ENCODE assay signal across 19 cellular contexts in the genomic region with DNA sequence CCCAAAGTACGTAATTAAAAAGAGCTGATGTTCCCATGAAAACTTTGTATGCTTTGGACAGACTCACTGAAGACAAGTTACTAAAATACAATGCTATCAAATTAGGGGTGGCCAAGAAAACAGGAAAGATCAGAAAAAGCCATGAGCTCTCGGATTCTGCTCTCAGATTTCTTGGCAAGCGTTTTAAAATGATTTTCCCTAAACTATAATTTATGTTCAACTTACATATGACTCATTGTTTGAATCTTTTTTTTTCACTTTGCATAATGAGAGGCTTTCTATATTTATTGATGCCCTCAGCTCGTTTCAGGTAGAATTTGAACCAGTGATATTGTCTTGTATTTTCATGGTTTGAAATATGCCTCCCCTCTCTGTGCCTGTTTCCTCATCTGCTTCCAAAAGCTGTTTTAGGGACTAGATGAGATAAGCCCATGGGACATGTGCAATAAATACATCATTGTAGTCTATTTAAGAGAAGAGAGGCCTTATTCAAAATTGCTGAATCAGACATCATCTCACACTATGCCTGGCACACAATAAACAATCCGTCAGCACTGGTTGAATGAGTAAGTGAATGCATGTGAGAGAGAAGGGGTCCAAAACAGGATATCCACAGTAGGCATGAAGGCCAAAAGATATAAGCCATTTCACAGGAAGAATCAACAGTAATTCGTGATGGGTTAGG.
"Had no signal": no experiment of that assay in that cellular context is flagged by ENCODE, and none has a peak within 500 bp of the region (broad histone marks: within the 10 kb centered on the region; RNA-seq: fewer than 3 reads in every experiment).

No MANE protein-coding gene starts in this region.

- ATAC-seq: body of pancreas; heart right ventricle; left lung; pancreas; stimulated activated effector memory CD8-positive, alpha-beta T cell treated with anti-CD3 and anti-CD28 coated beads, Interleukin-12 subunit alpha, Interleukin-12 subunit beta, amount 100 ng/mL, for 72 hours had no signal

- FAIRE-seq: frontal cortex, pancreas had no signal

- H3K4me1 ChIP-seq: pancreas had no signal

- H3K27me3 Mint-ChIP-seq: activated naive CD4-positive, alpha-beta T cell treated with anti-CD3 and anti-CD28 coated beads, Interleukin-2, amount 50 U/mL, for 24 hours; central memory CD8-positive, alpha-beta T cell; memory B cell had no signal

- H3K36me3 Mint-ChIP-seq: activated naive CD4-positive, alpha-beta T cell treated with anti-CD3 and anti-CD28 coated beads, Interleukin-2, amount 50 U/mL, for 24 hours; stimulated activated effector memory CD8-positive, alpha-beta T cell treated with anti-CD3 and anti-CD28 coated beads, Interleukin-12 subunit alpha, Interleukin-12 subunit beta, amount 100 ng/mL, for 72 hours had no signal

- H3K9me3 ChIP-seq: body of pancreas, heart right ventricle, left lung, pancreas, tibial nerve, vagina had no signal

- H3K4me3 Mint-ChIP-seq: activated naive CD4-positive, alpha-beta T cell treated with anti-CD3 and anti-CD28 coated beads, Interleukin-2, amount 50 U/mL, for 24 hours; central memory CD8-positive, alpha-beta T cell; endodermal cell; memory B cell; nephron progenitor cell; stimulated activated effector memory CD8-positive, alpha-beta T cell treated with anti-CD3 and anti-CD28 coated beads, Interleukin-12 subunit alpha, Interleukin-12 subunit beta, amount 100 ng/mL, for 72 hours had no signal

- H3K36me3 ChIP-seq: left lung, pancreas, tibial nerve, vagina had no signal

- H3K9me3 Mint-ChIP-seq: activated naive CD4-positive, alpha-beta T cell treated with anti-CD3 and anti-CD28 coated beads, Interleukin-2, amount 50 U/mL, for 24 hours; central memory CD8-positive, alpha-beta T cell; endodermal cell; memory B cell; nephron progenitor cell; stimulated activated effector memory CD8-positive, alpha-beta T cell treated with anti-CD3 and anti-CD28 coated beads, Interleukin-12 subunit alpha, Interleukin-12 subunit beta, amount 100 ng/mL, for 72 hours had no signal

- H3K27ac Mint-ChIP-seq: activated naive CD4-positive, alpha-beta T cell treated with anti-CD3 and anti-CD28 coated beads, Interleukin-2, amount 50 U/mL, for 24 hours; endodermal cell; memory B cell; nephron progenitor cell; stimulated activated effector memory CD8-positive, alpha-beta T cell treated with anti-CD3 and anti-CD28 coated beads, Interleukin-12 subunit alpha, Interleukin-12 subunit beta, amount 100 ng/mL, for 72 hours had no signal

- H3K4me3 ChIP-seq: body of pancreas, heart right ventricle, left lung, pancreas, smooth muscle cell, tibial nerve, vagina had no signal

- H3K4me2 ChIP-seq: smooth muscle cell had no signal

- H3K27me3 ChIP-seq: body of pancreas, heart right ventricle, left lung, pancreas, tibial nerve, vagina had no signal

- H3K27ac ChIP-seq: body of pancreas, heart right ventricle, left lung, pancreas, vagina had no signal

- DNase-seq: activated CD4-positive, alpha-beta T cell treated with anti-CD3 and anti-CD28 coated beads, Interleukin-2, amount 50 U/mL, for 4 hours; activated CD4-positive, CD25-positive, alpha-beta regulatory T cell treated with anti-CD3 and anti-CD28 coated beads, Interleukin-2, amount 50 U/mL, for 72 hours; activated effector memory CD4-positive, alpha-beta T cell treated with Interleukin-2 at 50 U/mL for 16 hours; activated T-cell treated with anti-CD3 and anti-CD28 coated beads, Interleukin-2, amount 50 U/mL, for 1 hour; body of pancreas; endodermal cell; heart right ventricle; islet precursor cell; left lung; nephron progenitor cell; pancreas had no signal
